Comparison of ENCODE assay signal across 7 cellular contexts in genomic region chr14:52706286-52706685, GRCh38. TPM values are rescaled to one million over a fixed set of nuclear protein-coding genes. Genes with fewer than 3 reads are reported as not detected.
DNase-seq lines count a peak whose midpoint lies in the region; ATAC-seq and TF ChIP-seq lines count a peak whose summit lies in the region.

No MANE protein-coding gene starts in this region.

- TF ChIP-seq CTCF in HFFc6 (IDR thresholded peaks at IDR 0.05): no peak; the same call in 1 of the 2 replicates
- no peak for TF ChIP-seq CTCF in MCF 10A (IDR thresholded peaks at IDR 0.05; ENCODE audit: unreplicated experiment)
- no peak for TF ChIP-seq CTCF in type B pancreatic cell (conservative IDR thresholded peaks at IDR 0.05)

- POLR2A ChIA-PET in MCF 10A (lab: Yijun Ruan, JAX): interaction anchor here (0.6 to 3.7 kb wide), 7 partner anchors 11 to 245 kb away, joined by 3 to 68 read pairs (median 3); partner anchors contain the start of genes ERO1A and STYX

- H3K36me3 ChIP-seq in SJCRH30 (peaks cover 25% of the 10 kb centered on the region), mucosa of stomach (ENCODE audit: control insufficient read depth, insufficient read depth, low read length) (no peaks in the 10 kb centered on the region)

- H3K4me1 ChIP-seq in SJCRH30: no peaks in the 10 kb centered on the region
- H3K4me1 ChIP-seq in mucosa of stomach (ENCODE audit: control insufficient read depth, insufficient read depth, low read length): peaks cover 14% of the 10 kb centered on the region

- ATAC-seq in GM19463 (IDR thresholded peaks at IDR 0.05; ENCODE audit: unreplicated experiment): no peak

- H3K4me3 Mint-ChIP-seq in HFFc6: peak overlapping the region; percentile 99
- peak overlapping the region; percentile 98 for H3K4me3 Mint-ChIP-seq in MCF 10A (ENCODE audit: unreplicated experiment)
- H3K4me3 Mint-ChIP-seq in type B pancreatic cell: peak overlapping the region; percentile 100

- H3K27ac Mint-ChIP-seq in HFFc6 (peak overlapping the region; percentile 97), MCF 10A (ENCODE audit: low read depth, unreplicated experiment) (peak overlapping the region; percentile 99), type B pancreatic cell (peak overlapping the region; percentile 99)

- H3K4me1 Mint-ChIP-seq in HFFc6 (ENCODE audit: low read depth) (peaks cover 63% of the 10 kb centered on the region), MCF 10A (ENCODE audit: insufficient read depth, unreplicated experiment) (peaks cover 25% of the 10 kb centered on the region), type B pancreatic cell (ENCODE audit: unreplicated experiment) (peaks cover 16% of the 10 kb centered on the region)

- H3K36me3 Mint-ChIP-seq in HFFc6 (ENCODE audit: low read depth): peaks cover 41% of the 10 kb centered on the region
- H3K36me3 Mint-ChIP-seq in MCF 10A (ENCODE audit: insufficient read depth, unreplicated experiment): peaks cover 33% of the 10 kb centered on the region
- H3K36me3 Mint-ChIP-seq in type B pancreatic cell: peaks cover 27% of the 10 kb centered on the region

- peak overlapping the region; percentile 83 for H3K4me3 ChIP-seq in SJCRH30
- peak overlapping the region; percentile 52 for H3K4me3 ChIP-seq in mucosa of stomach (ENCODE audit: low read length)

- H3K9me3 ChIP-seq in SJCRH30 (replicated peaks) (no peaks in the 10 kb centered on the region), mucosa of stomach (ENCODE audit: control insufficient read depth, low read length) (no peaks in the 10 kb centered on the region)

- H3K9ac ChIP-seq in mucosa of stomach (ENCODE audit: low read length): peak overlapping the region; percentile 86

- DNase-seq in HFFc6 (no peak), SJCRH30 (peak; percentile 24 to 36), MCF 10A (ENCODE audit: unreplicated experiment) (peak; percentile 16), type B pancreatic cell (ENCODE audit: extremely low spot score, unreplicated experiment) (no peak), GOT3 (lab: John Stamatoyannopoulos, UW) (no peak)

- H3K27me3 Mint-ChIP-seq in HFFc6 (ENCODE audit: insufficient read depth) (peaks cover 7% of the 10 kb centered on the region), MCF 10A (ENCODE audit: insufficient read depth, unreplicated experiment) (no peaks in the 10 kb centered on the region), type B pancreatic cell (no peaks in the 10 kb centered on the region)

- intact Hi-C loops in MCF 10A (cut with micrococcal nuclease): no loop called here

- H3K9me3 Mint-ChIP-seq in HFFc6 (no peaks in the 10 kb centered on the region), MCF 10A (ENCODE audit: unreplicated experiment) (no peaks in the 10 kb centered on the region), type B pancreatic cell (peaks cover 4% of the 10 kb centered on the region)

- TSS peak; percentile 97 for BruUV-seq in MCF 10A (replicated peaks; lab: Mats Ljungman, UMichigan)

- peak overlapping the region; percentile 77 for H3K27ac ChIP-seq in SJCRH30

- CTCF ChIA-PET in MCF 10A (lab: Yijun Ruan, JAX): no interaction called here

- H3K27me3 ChIP-seq in SJCRH30 (no peaks in the 10 kb centered on the region), mucosa of stomach (ENCODE audit: control insufficient read depth, insufficient read depth, low read length) (no peaks in the 10 kb centered on the region)

RNA-seq across cellular contexts. Expression of gene PSMC6, which starts 0.7 kb away (rescaled TPM):
- 100 to 1,000 TPM in 3 of 6 experiments, 10 to 100 TPM in 3; 78.9 to 110 (median 95.3) TPM for total RNA-seq in HFFc6 (2021; fragmentation: NEBNext Ultra II Directional; extraction: Animal tissue kit (Norgen Biotek cat#: 25700))
- 136 and 156 TPM in 2 replicates for total RNA-seq in SJCRH30 (2014; rRNA removed; shearing (Covaris generic))
- total RNA-seq in MCF 10A (2022) (83.9 and 90.0 TPM in 2 replicates), type B pancreatic cell (ENCODE audit: low replicate concordance) (76.1 and 90.4 TPM in 2 replicates)

RNA-seq across cellular contexts. Expression of gene ERO1A, which starts 10.9 kb away (rescaled TPM):
- total RNA-seq in HFFc6 (2021; fragmentation: NEBNext Ultra II Directional; extraction: Animal tissue kit (Norgen Biotek cat#: 25700)): 10 to 100 TPM; 55.6 to 64.8 (median 59.6) TPM
- 67.3 and 73.3 TPM in 2 replicates for total RNA-seq in SJCRH30 (2014; rRNA removed; shearing (Covaris generic))
- total RNA-seq in MCF 10A (2022): 52.0 and 55.5 TPM in 2 replicates
- 40.8 and 49.2 TPM in 2 replicates for total RNA-seq in type B pancreatic cell (ENCODE audit: low replicate concordance)

RNA-seq across cellular contexts. Expression of gene STYX, which starts 23.7 kb away (rescaled TPM):
- total RNA-seq in HFFc6 (2021; fragmentation: NEBNext Ultra II Directional; extraction: Animal tissue kit (Norgen Biotek cat#: 25700)): 10 to 100 TPM; 19.3 to 24.7 (median 22.8) TPM
- 12.0 and 12.8 TPM in 2 replicates for total RNA-seq in SJCRH30 (2014; rRNA removed; shearing (Covaris generic))
- 15.5 and 16.3 TPM in 2 replicates for total RNA-seq in MCF 10A (2022)
- total RNA-seq in type B pancreatic cell (ENCODE audit: low replicate concordance): 9.1 and 11.0 TPM in 2 replicates

Comparison
In these comparisons a context has a peak if more than half of its experiments do, and no peak if none do; other contexts are left out.
1. DNase-seq: peak in SJCRH30 (2 of 2) and MCF 10A (single experiment); none in HFFc6 (single experiment), type B pancreatic cell (single experiment) and GOT3 (single experiment).
2. Peak in every context shown above with its lines, with median percentiles within 50 percentile points of each other: H3K27ac Mint-ChIP-seq and H3K4me3 Mint-ChIP-seq.